8 cellular contexts compared by ENCODE assay signal in genomic region chr2:205685314-205686230, GRCh38. TPM values are rescaled to one million over a fixed set of nuclear protein-coding genes. Genes with fewer than 3 reads are reported as not detected.
DNase-seq lines count a peak whose midpoint lies in the region; ATAC-seq, FAIRE-seq and TF ChIP-seq lines count a peak whose summit lies in the region.

No MANE protein-coding gene starts in this region.

- peak overlapping the region; percentile 98 for H3K4me3 Mint-ChIP-seq in neural crest cell

- H3K27me3 ChIP-seq in SK-N-SH (ENCODE audit: insufficient read depth) (no peaks in the 10 kb centered on the region), fibroblast of lung (ENCODE audit: control insufficient read depth, insufficient read depth, low read length) (no peaks in the 10 kb centered on the region)

- POLR2A ChIA-PET in SK-N-SH (lab: Yijun Ruan, JAX) = interaction anchor here (0.5 kb wide), 1 partner anchor 19 kb away, joined by 3 read pairs; no protein-coding TSS in a partner anchor

- H4K20me1 ChIP-seq in SK-N-SH (ENCODE audit: insufficient read depth) (no peaks in the 10 kb centered on the region), fibroblast of lung (ENCODE audit: control insufficient read depth, extremely low read depth, insufficient read depth, low read length) (no peaks in the 10 kb centered on the region)

- no peaks in the 10 kb centered on the region for H3K9me3 Mint-ChIP-seq in neural crest cell

- peaks cover 50% of the 10 kb centered on the region for H3K27me3 Mint-ChIP-seq in neural crest cell (ENCODE audit: low read depth)

- TF ChIP-seq POLR2A in GM12891 (IDR thresholded peaks at IDR 0.05; ENCODE audit: low read depth, low read length) = no peak

- peaks cover 17% of the 10 kb centered on the region for H3F3A ChIP-seq in SK-N-SH (replicated peaks; ENCODE audit: insufficient read depth)

- no peak for FAIRE-seq in GM12891 (lab: Jason Lieb, UNC)

- CTCF ChIA-PET in SK-N-SH (lab: Yijun Ruan, JAX) = interaction anchor here (0.6 to 3.7 kb wide), 7 partner anchors 9 to 993 kb away, joined by 3 to 22 read pairs (median 3); no protein-coding TSS in a partner anchor

- 6% methylated on average over 36 of the region's 83 CpGs for WGBS in SK-N-SH (ENCODE audit: low lambda C conversion rate)

- H3K9ac ChIP-seq in SK-N-SH (peak overlapping the region; percentile 79), fibroblast of lung (ENCODE audit: insufficient read depth, low read length) (peak overlapping the region; percentile 65)

- H3K4me3 ChIP-seq in SK-N-SH (ENCODE audit: low read depth in 2 of 2, low read length in 1 of 2) = peak overlapping the region; percentile 71 to 77
- peak overlapping the region; percentile 67 to 85 (median 72) for H3K4me3 ChIP-seq in fibroblast of lung (replicated peaks in 1 of 4; ENCODE audit: control extremely low read depth in 1 of 4, insufficient read depth in 1 of 4, low read depth in 3 of 4, low read length in 4 of 4)

- peak; percentile 3 for DNase-seq in NCI-H1092 treated with DMSO at 0.1 percent for 48 hours (lab: John Stamatoyannopoulos, UW)
- no peak for DNase-seq in NCI-H1092 (lab: John Stamatoyannopoulos, UW)
- DNase-seq in SK-N-SH = peak; percentile 76
- peak; percentile 55 to 71 for DNase-seq in fibroblast of lung (ENCODE audit: low read depth in 2 of 2)
- DNase-seq in neural crest cell (ENCODE audit: low read depth, low spot score) = no peak
- DNase-seq in GM12891 (ENCODE audit: insufficient read length, low spot score) = no peak

- no peak for TF ChIP-seq CTCF in SK-N-SH (IDR thresholded peaks at IDR 0.05)
- no peak for TF ChIP-seq CTCF in fibroblast of lung (conservative IDR thresholded peaks at IDR 0.05 in 1 of 2, IDR thresholded peaks at IDR 0.05 in 1 of 2; ENCODE audit: low read depth in 1 of 2, low read length in 2 of 2)
- no peak for TF ChIP-seq CTCF in neural crest cell (conservative IDR thresholded peaks at IDR 0.05)

- H3K36me3 ChIP-seq in SK-N-SH (replicated peaks in 1 of 2; ENCODE audit: control insufficient read depth in 1 of 2, insufficient read depth in 2 of 2, low read length in 1 of 2) = peaks cover 0 to 3% of the 10 kb centered on the region in 2 experiments
- H3K36me3 ChIP-seq in fibroblast of lung (ENCODE audit: control insufficient read depth, insufficient read depth, low read length) = no peaks in the 10 kb centered on the region

- H3K4me1 Mint-ChIP-seq in neural crest cell = peaks cover 74% of the 10 kb centered on the region

- H2AFZ ChIP-seq in SK-N-SH (ENCODE audit: low read depth) = peak overlapping the region; percentile 87
- peak overlapping the region; percentile 38 for H2AFZ ChIP-seq in fibroblast of lung (ENCODE audit: low read length)

- H3K4me1 ChIP-seq in SK-N-SH (ENCODE audit: control insufficient read depth in 1 of 2, insufficient read depth in 2 of 2, low read depth in 1 of 2, low read length in 1 of 2) = peaks cover 36 to 43% of the 10 kb centered on the region in 2 experiments
- H3K4me1 ChIP-seq in fibroblast of lung (ENCODE audit: control insufficient read depth, extremely low read depth, insufficient read depth, low read length) = peaks cover 2% of the 10 kb centered on the region

- peak overlapping the region; percentile 98 for H3K4me2 ChIP-seq in SK-N-SH
- H3K4me2 ChIP-seq in fibroblast of lung (ENCODE audit: extremely low read depth, insufficient read depth, low read length) = peak overlapping the region; percentile 93

- no peak for TF ChIP-seq EP300 in SK-N-SH (IDR thresholded peaks at IDR 0.05; ENCODE audit: borderline replicate concordance in 1 of 2, low read depth in 1 of 2, low read length in 1 of 2)

- no peaks in the 10 kb centered on the region for H3K9me2 ChIP-seq in SK-N-SH

- ATAC-seq in HG02623 (IDR thresholded peaks at IDR 0.05; ENCODE audit: unreplicated experiment) = no peak
- no peak for ATAC-seq in GM21515 (IDR thresholded peaks at IDR 0.05; ENCODE audit: unreplicated experiment)

- peaks cover 2% of the 10 kb centered on the region for H3K36me3 Mint-ChIP-seq in neural crest cell (ENCODE audit: low read depth)

- H3K27ac ChIP-seq in SK-N-SH (ENCODE audit: low read depth in 2 of 2, low read length in 1 of 2) = peak overlapping the region in 1 of 2 experiments; percentile 48; a peak in 2 of 4 replicates
- peak overlapping the region; percentile 78 for H3K27ac ChIP-seq in fibroblast of lung (ENCODE audit: insufficient read depth, low read length)

- no peaks in the 10 kb centered on the region for H3K9me3 ChIP-seq in SK-N-SH
- no peaks in the 10 kb centered on the region for H3K9me3 ChIP-seq in fibroblast of lung (ENCODE audit: control insufficient read depth, insufficient read depth, low read depth, low read length)

- H3K79me2 ChIP-seq in SK-N-SH (ENCODE audit: insufficient read depth) (peaks cover 83% of the 10 kb centered on the region), fibroblast of lung (ENCODE audit: control insufficient read depth, insufficient read depth, low read length) (peaks cover 3% of the 10 kb centered on the region)

- H3K27ac Mint-ChIP-seq in neural crest cell (ENCODE audit: unreplicated experiment) = no peak overlapping the region

- TF ChIP-seq RAD21 in SK-N-SH (IDR thresholded peaks at IDR 0.05; ENCODE audit: low read length) = no peak

TF ChIP-seq in SK-N-SH, 30 proteins besides CTCF, POLR2A, EP300 and RAD21:
- no peak for TF ChIP-seq MEF2A (IDR thresholded peaks at IDR 0.05; ENCODE audit: borderline replicate concordance, low read depth)
- no peak for TF ChIP-seq YY1 (IDR thresholded peaks at IDR 0.05; ENCODE audit: low read depth)
- TF ChIP-seq GATA2 (CRISPR knock-in tag; IDR thresholded peaks at IDR 0.05) = no peak
- TF ChIP-seq JUND (IDR thresholded peaks at IDR 0.05) = no peak
- 0 out of 2 replicates have a peak, but pooled peaks have one; percentile 15 for TF ChIP-seq TEAD4 (IDR thresholded peaks at IDR 0.05; ENCODE audit: borderline replicate concordance, insufficient read depth)
- no peak for TF ChIP-seq EZH2phosphoT487 (IDR thresholded peaks at IDR 0.05; ENCODE audit: borderline replicate concordance, low read depth)
- TF ChIP-seq FOSL2 (IDR thresholded peaks at IDR 0.05; ENCODE audit: borderline replicate concordance, low read depth) = peak; percentile 26; the same call in 1 of the 2 replicates
- TF ChIP-seq MAX (IDR thresholded peaks at IDR 0.05; ENCODE audit: low read depth) = peak; percentile 45; the same call in 1 of the 2 replicates

TF ChIP-seq in GM12891, 5 proteins besides CTCF, POLR2A, EP300 and RAD21:
- TF ChIP-seq TAF1 (IDR thresholded peaks at IDR 0.05; ENCODE audit: low read depth, low read length) = no peak
- TF ChIP-seq POLR2AphosphoS5 (IDR thresholded peaks at IDR 0.05; ENCODE audit: low read depth, low read length) = no peak
- TF ChIP-seq PAX5 (IDR thresholded peaks at IDR 0.05; ENCODE audit: insufficient read depth, low read length, severe bottlenecking) = no peak
- no peak for TF ChIP-seq POU2F2 (IDR thresholded peaks at IDR 0.05; ENCODE audit: low read depth, low read length)
- TF ChIP-seq SPI1 (IDR thresholded peaks at IDR 0.05; ENCODE audit: low read depth, low read length) = no peak

RNA-seq across cellular contexts. Expression of gene NRP2, which starts 3.3 kb away (rescaled TPM):
- 66.9 and 68.8 TPM in 2 replicates for polyA plus RNA-seq in SK-N-SH (2012; rRNA removed)
- 47.4 and 57.6 TPM in 2 replicates for polyA plus RNA-seq in SK-N-SH (2012; cell fraction: cytosol; rRNA removed)
- polyA plus RNA-seq in SK-N-SH (2012; cell fraction: nucleus; rRNA removed) = 48.8 and 59.3 TPM in 2 replicates
- 22.9 and 28.7 TPM in 2 replicates for total RNA-seq in fibroblast of lung
- polyA plus RNA-seq in fibroblast of lung = 16.6 and 23.9 TPM in 2 replicates
- 12.5 and 15.7 TPM in 2 replicates for polyA plus RNA-seq in fibroblast of lung (2012)
- 77.2 and 77.3 TPM in 2 replicates for polyA minus RNA-seq in fibroblast of lung (ENCODE audit: low replicate concordance)
- 90.3 and 93.5 TPM in 2 replicates for total RNA-seq in neural crest cell
- 0.55 TPM for polyA plus RNA-seq in GM12891 (2012; ENCODE audit: low read depth, missing spikeins)

Comparison
In these comparisons a context has a peak if more than half of its experiments do, and no peak if none do; other contexts are left out.
1. DNase-seq: peak in NCI-H1092 treated with DMSO at 0.1 percent for 48 hours (single experiment), SK-N-SH (single experiment) and fibroblast of lung (2 of 2); none in NCI-H1092 (single experiment), neural crest cell (single experiment) and GM12891 (single experiment).